17 cellular contexts compared by ENCODE assay signal in the genomic region with DNA sequence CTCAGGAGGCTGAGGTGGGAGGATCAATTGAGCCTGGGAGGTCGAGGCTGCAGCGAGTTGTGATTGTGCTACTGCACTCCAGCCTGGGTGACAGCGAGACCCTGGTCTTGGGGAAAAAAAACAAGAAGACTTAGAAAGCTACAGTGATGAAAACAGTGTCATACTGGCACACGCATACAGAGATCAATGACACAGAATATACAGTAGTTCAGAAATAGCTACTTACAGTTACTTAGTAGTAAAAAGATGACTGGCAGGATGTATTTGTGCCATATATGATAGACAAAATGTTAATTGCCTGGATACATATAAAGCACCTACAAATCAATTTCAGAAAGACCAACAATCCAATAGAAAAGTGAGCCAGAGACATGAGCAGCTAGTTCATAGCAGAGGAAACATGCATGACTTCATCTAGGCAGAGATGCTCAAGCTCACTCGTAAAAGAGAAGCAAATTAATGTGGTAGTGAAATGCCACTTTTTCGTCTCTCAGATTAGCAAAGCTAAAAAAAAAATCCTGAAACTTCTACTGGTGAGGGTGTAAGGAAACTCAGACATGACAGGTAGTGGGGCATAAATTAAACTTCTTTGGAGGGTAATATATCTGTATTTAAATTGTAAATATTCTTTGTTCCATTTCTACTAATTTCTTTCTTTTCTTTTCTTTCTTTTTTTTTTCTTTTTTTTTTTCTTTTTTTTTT. TPM values are rescaled to one million over a fixed set of nuclear protein-coding genes. Genes with fewer than 3 reads are reported as not detected.
A peak's percentile ranks its signal among the peaks of the same experiment; 100 is the strongest.
DNase-seq lines count a peak whose midpoint lies in the region; ATAC-seq, FAIRE-seq and TF ChIP-seq lines count a peak whose summit lies in the region.
"Had no signal": no experiment of that assay in that cellular context is flagged by ENCODE, and none has a peak within 500 bp of the region (broad histone marks: within the 10 kb centered on the region; RNA-seq: fewer than 3 reads in every experiment).

No MANE protein-coding gene starts in this region.

- H3K27ac Mint-ChIP-seq in IgD-negative memory B cell (peak overlapping the region; percentile 24 to 98 (median 65)), natural killer cell (no peak overlapping the region)

- TF ChIP-seq CTCF in natural killer cell (IDR thresholded peaks at IDR 0.05) (no peak), lower leg skin (IDR thresholded peaks at IDR 0.05) (no peak)

- H3K4me3 Mint-ChIP-seq in IgD-negative memory B cell = peak overlapping the region; percentile 63 to 94 (median 76)
- H3K4me3 Mint-ChIP-seq in natural killer cell = peak overlapping the region; percentile 25

- ATAC-seq in GM21381 (IDR thresholded peaks at IDR 0.05; ENCODE audit: unreplicated experiment) (peak; percentile 42), natural killer cell (no peak)

- FAIRE-seq in GM12891 (lab: Jason Lieb, UNC) = peak; percentile 85
- FAIRE-seq: H1 had no signal

- H3K36me3 Mint-ChIP-seq in IgD-negative memory B cell = peaks cover 2% of the 10 kb centered on the region
- H3K36me3 Mint-ChIP-seq in natural killer cell = no peaks in the 10 kb centered on the region

- TF ChIP-seq POLR2A in GM12891 (IDR thresholded peaks at IDR 0.05; ENCODE audit: low read depth, low read length) (no peak), lower leg skin (IDR thresholded peaks at IDR 0.05) (no peak)

- H3K27me3 Mint-ChIP-seq in IgD-negative memory B cell = peaks cover 5% of the 10 kb centered on the region
- H3K27me3 Mint-ChIP-seq in natural killer cell (ENCODE audit: low read depth in 2 of 2) = peaks cover 37 to 41% of the 10 kb centered on the region in 2 donors

- H3K9me3 Mint-ChIP-seq in IgD-negative memory B cell = peaks cover 0 to 4% (median 1%) of the 10 kb centered on the region in 3 donors
- no peaks in the 10 kb centered on the region for H3K9me3 Mint-ChIP-seq in natural killer cell

- 65 to 67% methylated on average over 6 of the region's 6 CpGs for WGBS in lower leg skin, 2 donors

- intact Hi-C loops in natural killer cell (cut with micrococcal nuclease) (no loop called here), lower leg skin (cut with DNase I; ENCODE audit: low total_unique reads) (no loop called here)

- no peak overlapping the region for H3K4me3 ChIP-seq in lower leg skin (ENCODE audit: low read depth, poor library complexity, severe bottlenecking)
- H3K4me3 ChIP-seq: cardiac muscle cell, sigmoid colon, thyroid gland had no signal

- DNase-seq in GM12891 (ENCODE audit: insufficient read length, low spot score) (no peak), natural killer cell (no peak), EL (no peak), 8988T (no peak), OCI-M2 (lab: John Stamatoyannopoulos, UW; ENCODE audit: unreplicated experiment) (no peak), lower leg skin (ENCODE audit: low spot score in 2 of 2) (no peak)
- DNase-seq: activated CD4-positive, alpha-beta T cell treated with anti-CD3 and anti-CD28 coated beads for 48 hours; activated T-cell treated with anti-CD3 and anti-CD28 coated beads for 4 hours; NCI-H774; sigmoid colon; stimulated activated CD4-positive, alpha-beta T cell treated with anti-CD3 and anti-CD28 coated beads, Interleukin-4, amount 100 ng/mL, for 1 hour; stimulated activated CD8-positive, alpha-beta memory T cell treated with anti-CD3 and anti-CD28 coated beads, Interleukin-4, amount 100 ng/mL, for 48 hours; thyroid gland had no signal

- H3K4me1 Mint-ChIP-seq in IgD-negative memory B cell = peaks cover 34 to 62% (median 59%) of the 10 kb centered on the region in 3 donors
- H3K4me1 Mint-ChIP-seq in natural killer cell = peaks cover 17 to 22% of the 10 kb centered on the region in 2 donors

TF ChIP-seq in GM12891, 5 proteins besides CTCF, POLR2A, EP300 and RAD21:
- no peak for TF ChIP-seq PAX5 (IDR thresholded peaks at IDR 0.05; ENCODE audit: insufficient read depth, low read length, severe bottlenecking)
- no peak for TF ChIP-seq TAF1 (IDR thresholded peaks at IDR 0.05; ENCODE audit: low read depth, low read length)
- TF ChIP-seq POLR2AphosphoS5 (IDR thresholded peaks at IDR 0.05; ENCODE audit: low read depth, low read length) = no peak
- no peak for TF ChIP-seq SPI1 (IDR thresholded peaks at IDR 0.05; ENCODE audit: low read depth, low read length)
- no peak for TF ChIP-seq POU2F2 (IDR thresholded peaks at IDR 0.05; ENCODE audit: low read depth, low read length)

RNA-seq across cellular contexts. Expression of a gene that starts 2.5 kb away (rescaled TPM):
- polyA plus RNA-seq in GM12891 (2012; ENCODE audit: low read depth, missing spikeins) = 10.5 TPM
- 11.9 TPM for polyA plus RNA-seq in IgD-negative memory B cell
- total RNA-seq in natural killer cell (1 to 10 TPM; 2.6 to 8.2 (median 3.8) TPM), lower leg skin (100 to 1,000 TPM; 151 to 179 (median 157) TPM)

Comparison
In these comparisons a context has a peak if more than half of its experiments do, and no peak if none do; other contexts are left out.
1. H3K27ac Mint-ChIP-seq: peak in IgD-negative memory B cell (3 of 3); none in natural killer cell (0 of 2).
2. RNA of a gene that starts 2.5 kb away (total RNA-seq): 151 to 179 TPM in lower leg skin; 2.6 to 8.2 TPM in natural killer cell; every median in the first group is over 10 times any median in the second.